18 cellular contexts compared by ENCODE assay signal in genomic region chr13:109816112-109816978, GRCh38. TPM values are rescaled to one million over a fixed set of nuclear protein-coding genes. Genes with fewer than 3 reads are reported as not detected.
A peak's percentile ranks its signal among the peaks of the same experiment; 100 is the strongest.
DNase-seq lines count a peak whose midpoint lies in the region; ATAC-seq, FAIRE-seq and TF ChIP-seq lines count a peak whose summit lies in the region.
"Had no signal": no experiment of that assay in that cellular context is flagged by ENCODE, and none has a peak within 500 bp of the region (broad histone marks: within the 10 kb centered on the region; RNA-seq: fewer than 3 reads in every experiment).

No MANE protein-coding gene starts in this region.

- peaks cover 25% of the 10 kb centered on the region for H3K4me1 Mint-ChIP-seq in WTC11
- no peaks in the 10 kb centered on the region for H3K4me1 Mint-ChIP-seq in activated CD8-positive, alpha-beta T cell treated with anti-CD3 and anti-CD28 coated beads for 36 hours (ENCODE audit: low read depth)
- H3K4me1 Mint-ChIP-seq: activated naive CD4-positive, alpha-beta T cell treated with anti-CD3 and anti-CD28 coated beads, Interleukin-2, amount 50 U/mL, for 24 hours; B cell had no signal

- in situ Hi-C loops in HepG2 (cut with HindIII; ENCODE audit: extremely low pct_ligation_motif_present, low pct_unique_long_range_greater_than_20kb), result no loop called here

- intact Hi-C loops in HepG2 (cut with micrococcal nuclease; ENCODE audit: unreplicated experiment), result no loop called here
- intact Hi-C loops in Right ventricle myocardium superior (cut with DNase I), result no loop called here
- intact Hi-C loops in activated CD8-positive, alpha-beta T cell treated with anti-CD3 and anti-CD28 coated beads for 36 hours (cut with micrococcal nuclease), result no loop called here

- TF ChIP-seq RAD21 in HepG2 (CRISPR knock-in tag; IDR thresholded peaks at IDR 0.05), result no peak

- TF ChIP-seq CTCF in WTC11 (IDR thresholded peaks at IDR 0.05), result no peak
- TF ChIP-seq CTCF in HepG2 (CRISPR knock-in tag; IDR thresholded peaks at IDR 0.05), result no peak
- no peak for TF ChIP-seq CTCF in activated CD8-positive, alpha-beta T cell treated with anti-CD3 and anti-CD28 coated beads for 36 hours (IDR thresholded peaks at IDR 0.05)

- H3K9ac ChIP-seq in HepG2 (ENCODE audit: insufficient read depth, low read depth, low read length), result no peak overlapping the region

- H3K27ac Mint-ChIP-seq in WTC11, result peak overlapping the region; percentile 43
- no peak overlapping the region for H3K27ac Mint-ChIP-seq in activated CD8-positive, alpha-beta T cell treated with anti-CD3 and anti-CD28 coated beads for 36 hours
- H3K27ac Mint-ChIP-seq: activated naive CD4-positive, alpha-beta T cell treated with anti-CD3 and anti-CD28 coated beads, Interleukin-2, amount 50 U/mL, for 24 hours; B cell; nephron progenitor cell had no signal

- no peaks in the 10 kb centered on the region for H3K9me3 Mint-ChIP-seq in WTC11
- no peaks in the 10 kb centered on the region for H3K9me3 Mint-ChIP-seq in activated CD8-positive, alpha-beta T cell treated with anti-CD3 and anti-CD28 coated beads for 36 hours
- H3K9me3 Mint-ChIP-seq: activated naive CD4-positive, alpha-beta T cell treated with anti-CD3 and anti-CD28 coated beads, Interleukin-2, amount 50 U/mL, for 24 hours; nephron progenitor cell had no signal

- no peak overlapping the region for H3K4me3 ChIP-seq in HepG2 (replicated peaks in 1 of 3; ENCODE audit: insufficient read depth in 1 of 3, low read depth in 2 of 3, low read length in 3 of 3)
- H3K4me3 ChIP-seq: heart right ventricle, SJCRH30, skin epidermis had no signal

- no TSS peak for BruUV-seq in HepG2 (replicated peaks; lab: Mats Ljungman, UMichigan)

- H3K4me2 ChIP-seq in HepG2 (ENCODE audit: low read depth, low read length), result no peak overlapping the region

- H3K27me3 Mint-ChIP-seq in WTC11 (ENCODE audit: low read depth), result no peaks in the 10 kb centered on the region
- peaks cover 18% of the 10 kb centered on the region for H3K27me3 Mint-ChIP-seq in activated CD8-positive, alpha-beta T cell treated with anti-CD3 and anti-CD28 coated beads for 36 hours

- no peaks in the 10 kb centered on the region for H3K36me3 ChIP-seq in HepG2 (replicated peaks in 1 of 2; ENCODE audit: control insufficient read depth in 1 of 2, insufficient read depth in 2 of 2, low read length in 2 of 2)
- H3K36me3 ChIP-seq: heart right ventricle, SJCRH30 had no signal

- ATAC-seq in WTC11 (0 out of 2 replicates have a peak, but pooled peaks have one; percentile 18), HepG2 (peak; percentile 66), Right ventricle myocardium superior (ENCODE audit: poor library complexity) (no peak)
- no peak for ATAC-seq in activated CD8-positive, alpha-beta T cell treated with anti-CD3 and anti-CD28 coated beads for 36 hours
- ATAC-seq: heart right ventricle, left ventricle myocardium superior had no signal

- 0 out of 2 replicates have a peak, but pooled peaks cover 5% of the 10 kb centered on the region for H3K4me1 ChIP-seq in HepG2 (ENCODE audit: insufficient read depth, low read length)
- H3K4me1 ChIP-seq: heart right ventricle, SJCRH30 had no signal

- DNase-seq in DMS153 treated with DMSO at 0.1 percent for 48 hours (lab: John Stamatoyannopoulos, UW; ENCODE audit: unreplicated experiment) (peak; percentile 19), LHCN-M2 (ENCODE audit: low read depth) (peak; percentile 38), WTC11 (ENCODE audit: low spot score) (no peak), HepG2 (ENCODE audit: low spot score) (no peak), NCI-H2227 (lab: John Stamatoyannopoulos, UW; ENCODE audit: unreplicated experiment) (no peak), Right ventricle myocardium superior (no peak)
- no peak for DNase-seq in activated CD8-positive, alpha-beta T cell treated with anti-CD3 and anti-CD28 coated beads for 36 hours
- no peak for DNase-seq in activated naive CD4-positive, alpha-beta T cell treated with Interleukin-2 at 50 U/mL for 16 hours
- DNase-seq: central memory CD4-positive, alpha-beta T cell; heart right ventricle; left ventricle myocardium superior; MV-4-11; NCI-H82; nephron progenitor cell; SJCRH30 had no signal

- no peaks in the 10 kb centered on the region for H3K79me2 ChIP-seq in HepG2 (ENCODE audit: insufficient read depth, low read length)

- POLR2A ChIA-PET in WTC11 (lab: Charles Lee) (no interaction called here), HepG2 (lab: Yijun Ruan, JAX) (no interaction called here)
- POLR2A ChIA-PET in activated CD8-positive, alpha-beta T cell treated with anti-CD3 and anti-CD28 coated beads for 36 hours (lab: Charles Lee), result no interaction called here

- CTCF ChIA-PET in WTC11 (lab: Charles Lee), result no interaction called here
- CTCF ChIA-PET in HepG2 (lab: Yijun Ruan, JAX; ENCODE audit: low intra/inter-chr PET ratio, low total read pairs), result no interaction called here
- CTCF ChIA-PET in activated CD8-positive, alpha-beta T cell treated with anti-CD3 and anti-CD28 coated beads for 36 hours (lab: Charles Lee), result no interaction called here

- no peak overlapping the region for H3K27ac ChIP-seq in HepG2 (ENCODE audit: extremely low read length, insufficient read depth, low read length)
- H3K27ac ChIP-seq: heart right ventricle, SJCRH30, skin epidermis had no signal

- no peak for FAIRE-seq in HepG2 (lab: Jason Lieb, UNC)

- no peak for TF ChIP-seq POLR2A in HepG2 (IDR thresholded peaks at IDR 0.05; ENCODE audit: insufficient read depth in 1 of 2, low read depth in 2 of 2, low read length in 2 of 2)

- no peaks in the 10 kb centered on the region; a peak in 2 of 5 replicates for H3K27me3 ChIP-seq in HepG2 (ENCODE audit: control insufficient read depth in 1 of 2, insufficient read depth in 2 of 2, low read length in 2 of 2)
- H3K27me3 ChIP-seq: SJCRH30 had no signal

- H3K4me3 Mint-ChIP-seq in WTC11, result no peak overlapping the region
- no peak overlapping the region for H3K4me3 Mint-ChIP-seq in activated CD8-positive, alpha-beta T cell treated with anti-CD3 and anti-CD28 coated beads for 36 hours
- H3K4me3 Mint-ChIP-seq: activated naive CD4-positive, alpha-beta T cell treated with anti-CD3 and anti-CD28 coated beads, Interleukin-2, amount 50 U/mL, for 24 hours; B cell; nephron progenitor cell had no signal

- H3K9me3 ChIP-seq in HepG2 (ENCODE audit: low read length), result no peaks in the 10 kb centered on the region
- H3K9me3 ChIP-seq: heart right ventricle, SJCRH30 had no signal

- H2AFZ ChIP-seq in HepG2 (ENCODE audit: low read length), result no peak overlapping the region

- H4K20me1 ChIP-seq in HepG2 (ENCODE audit: insufficient read depth, low read length), result no peaks in the 10 kb centered on the region

- H3K36me3 Mint-ChIP-seq in WTC11, result no peaks in the 10 kb centered on the region
- no peaks in the 10 kb centered on the region for H3K36me3 Mint-ChIP-seq in activated CD8-positive, alpha-beta T cell treated with anti-CD3 and anti-CD28 coated beads for 36 hours (ENCODE audit: low read depth)
- H3K36me3 Mint-ChIP-seq: activated naive CD4-positive, alpha-beta T cell treated with anti-CD3 and anti-CD28 coated beads, Interleukin-2, amount 50 U/mL, for 24 hours had no signal

- WGBS in HepG2 (ENCODE audit: low lambda C conversion rate), result 21% methylated on average over 7 of the region's 7 CpGs

- no peak for TF ChIP-seq EP300 in HepG2 (IDR thresholded peaks at IDR 0.05; ENCODE audit: low read depth in 2 of 2, low read length in 2 of 2)
- no peak for TF ChIP-seq EP300 in HepG2 (CRISPR knock-in tag; IDR thresholded peaks at IDR 0.05; ENCODE audit: borderline replicate concordance)

TF ChIP-seq in HepG2, 621 proteins besides CTCF, POLR2A, EP300 and RAD21 (continues in another document):
- TF ChIP-seq SMAD1 (CRISPR knock-in tag; IDR thresholded peaks at IDR 0.05; ENCODE audit: borderline replicate concordance, low read depth) (no peak), ATF4 (CRISPR knock-in tag; IDR thresholded peaks at IDR 0.05) (no peak), ZNF138 (CRISPR knock-in tag; IDR thresholded peaks at IDR 0.05; ENCODE audit: low read depth) (no peak), ETV6 (CRISPR knock-in tag; conservative IDR thresholded peaks at IDR 0.05) (no peak), MTA1 (CRISPR knock-in tag; IDR thresholded peaks at IDR 0.05; ENCODE audit: borderline replicate concordance) (no peak), ZNF564 (CRISPR knock-in tag; IDR thresholded peaks at IDR 0.05) (no peak)

RNA-seq across cellular contexts. Expression of gene IRS2, which starts 30.0 kb away (rescaled TPM):
- total RNA-seq in LHCN-M2 (2014; rRNA removed) (37.8 and 46.7 TPM in 2 replicates), WTC11 (2021) (17.9 to 20.5 TPM (median 18.6 TPM) in 3 replicates), HepG2 (2016; rRNA removed; fragmentation: Illumina TruSeq; extraction: Trizol) (0.02 TPM in 1 of 2 replicates, not detected in the other), Right ventricle myocardium superior (12.1 TPM)
- 17.9 TPM for polyA plus RNA-seq in LHCN-M2 (2012)
- total RNA-seq in HepG2 (2016; cell fraction: cytosol; rRNA removed; fragmentation: Illumina TruSeq; extraction: Trizol; ENCODE audit: low read depth), result not detected in 2 replicates
- total RNA-seq in HepG2 (2016; cell fraction: insoluble cytoplasmic fraction; rRNA removed; fragmentation: Illumina TruSeq; extraction: Trizol), result 0.02 TPM in 1 of 2 replicates, not detected in the other
- total RNA-seq in HepG2 (2016; cell fraction: membrane; rRNA removed; fragmentation: Illumina TruSeq; extraction: Trizol), result not detected in 2 replicates
- 0.03 TPM in 2 replicates for total RNA-seq in HepG2 (2016; cell fraction: nucleus; rRNA removed; fragmentation: Illumina TruSeq; extraction: Trizol)
- polyA plus RNA-seq in HepG2 (2011; rRNA removed), result 0.04 and 0.05 TPM in 2 replicates
- 0.01 and 0.03 TPM in 2 replicates for polyA plus RNA-seq in HepG2 (2011; cell fraction: cytosol; rRNA removed)
- polyA plus RNA-seq in HepG2 (2011; cell fraction: nucleus; rRNA removed), result 0.07 and 0.14 TPM in 2 replicates
- 0.08 and 0.09 TPM in 2 replicates for polyA plus RNA-seq in HepG2 (2012)
- not detected in 2 replicates for polyA plus RNA-seq in HepG2 (2016; cell fraction: cytosol; fragmentation: Illumina TruSeq; extraction: Trizol; ENCODE audit: low read depth)
- not detected in 2 replicates for polyA plus RNA-seq in HepG2 (2016; cell fraction: insoluble cytoplasmic fraction; fragmentation: Illumina TruSeq; extraction: Trizol; ENCODE audit: low read depth)
- not detected in 2 replicates for polyA plus RNA-seq in HepG2 (2016; cell fraction: membrane; fragmentation: Illumina TruSeq; extraction: Trizol; ENCODE audit: low read depth)
- polyA plus RNA-seq in HepG2 (2016; cell fraction: nucleus; fragmentation: Illumina TruSeq; extraction: Trizol; ENCODE audit: insufficient read depth, low read depth), result not detected in 2 replicates
- 0.06 and 6.1 TPM in 2 replicates for polyA minus RNA-seq in HepG2 (2011; rRNA and poly(A)+ RNA removed; ENCODE audit: low replicate concordance)
- polyA minus RNA-seq in HepG2 (2011; cell fraction: cytosol; rRNA and poly(A)+ RNA removed), result 0.10 TPM in 1 of 2 replicates, not detected in the other
- 0.12 and 0.13 TPM in 2 replicates for polyA minus RNA-seq in HepG2 (2011; cell fraction: nucleus; rRNA and poly(A)+ RNA removed)
- 1 to 10 TPM; 2.8 TPM for total RNA-seq in activated CD8-positive, alpha-beta T cell treated with anti-CD3 and anti-CD28 coated beads for 36 hours

Comparison
In these comparisons a context has a peak if more than half of its experiments do, and no peak if none do; other contexts are left out.
1. DNase-seq: peak in DMS153 treated with DMSO at 0.1 percent for 48 hours (single experiment) and LHCN-M2 (single experiment); none in WTC11 (single experiment), HepG2 (single experiment), NCI-H2227 (single experiment), Right ventricle myocardium superior (single experiment), activated CD8-positive, alpha-beta T cell treated with anti-CD3 and anti-CD28 coated beads for 36 hours (single experiment) and activated naive CD4-positive, alpha-beta T cell treated with Interleukin-2 at 50 U/mL for 16 hours (single experiment).
2. ATAC-seq: peak in WTC11 (single experiment) and HepG2 (single experiment); none in Right ventricle myocardium superior (single experiment) and activated CD8-positive, alpha-beta T cell treated with anti-CD3 and anti-CD28 coated beads for 36 hours (single experiment).